In the genomic region with DNA sequence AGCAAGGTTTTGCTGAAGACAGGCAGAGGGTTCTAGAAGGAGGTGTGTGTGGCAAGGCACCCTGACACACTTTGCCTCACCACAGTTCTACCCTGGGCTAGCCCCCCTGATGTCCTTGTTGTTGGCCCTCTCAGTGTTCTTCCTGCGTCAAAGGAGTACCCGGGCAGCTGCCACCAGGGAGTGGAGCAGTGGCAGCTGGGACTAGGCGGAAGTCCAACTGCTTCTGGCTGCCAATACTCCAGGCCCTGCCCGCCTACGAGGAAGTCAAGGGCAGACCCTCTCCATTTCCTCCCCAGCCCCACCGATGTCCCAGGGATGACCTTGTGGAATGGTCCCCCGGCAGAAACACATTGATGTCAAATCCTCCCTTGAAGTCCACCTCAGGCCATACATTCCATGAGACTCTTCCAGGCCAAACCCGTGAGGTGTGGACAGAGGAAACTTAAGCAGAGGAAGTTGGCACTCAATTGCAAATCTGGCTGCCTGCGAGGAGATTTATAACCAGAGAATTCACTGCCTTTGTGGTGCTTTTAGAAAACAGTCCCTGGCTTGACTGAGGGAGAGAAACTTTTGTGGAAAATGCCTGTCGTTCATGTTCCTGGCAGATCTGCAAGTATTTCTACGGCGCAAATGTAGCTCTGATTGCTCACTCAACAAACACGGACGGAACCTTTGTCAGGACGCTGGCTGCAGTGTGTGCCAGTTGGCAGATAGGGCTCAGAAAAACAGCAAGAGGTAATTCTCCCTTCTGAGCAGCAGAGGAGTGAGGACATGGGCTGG, we compare ENCODE assay signal across 14 cellular contexts.
DNase-seq lines count a peak whose midpoint lies in the region; ATAC-seq and TF ChIP-seq lines count a peak whose summit lies in the region.
"Had no signal": no experiment of that assay in that cellular context is flagged by ENCODE, and none has a peak within 500 bp of the region (broad histone marks: within the 10 kb centered on the region; RNA-seq: fewer than 3 reads in every experiment).

No MANE protein-coding gene starts in this region.

- 11 to 15% (median 14%) methylated on average over 15 of the region's 15 CpGs for WGBS in psoas muscle, 3 donors

- no peak for TF ChIP-seq CTCF in psoas muscle (IDR thresholded peaks at IDR 0.05)

- intact Hi-C loops in psoas muscle (cut with DNase I) = loop anchor here (5.0 to 10.0 kb wide), 2 partner anchors 35 to 82 kb away; no protein-coding TSS in a partner anchor

- H3K27me3 ChIP-seq in psoas muscle (ENCODE audit: insufficient read depth in 3 of 3, low read length in 2 of 3) = no peaks in the 10 kb centered on the region
- H3K27me3 ChIP-seq: BLaER1 treated with 17β-estradiol and CSF1 and Interleukin-3, amounts not matched to agents 10 nM and 100 nM had no signal

- no peaks in the 10 kb centered on the region for H3K36me3 Mint-ChIP-seq in activated naive CD8-positive, alpha-beta T cell treated with anti-CD3 and anti-CD28 coated beads for 36 hours

- H3K27me3 Mint-ChIP-seq in activated naive CD8-positive, alpha-beta T cell treated with anti-CD3 and anti-CD28 coated beads for 36 hours = peaks cover 17% of the 10 kb centered on the region

- H3K9me3 ChIP-seq in psoas muscle = no peaks in the 10 kb centered on the region
- H3K9me3 ChIP-seq: BLaER1 treated with 17β-estradiol and CSF1 and Interleukin-3, amounts not matched to agents 10 nM and 100 nM had no signal

- H3K4me1 ChIP-seq in psoas muscle = peaks cover 52% of the 10 kb centered on the region

- peak overlapping the region; percentile 54 for H3K4me3 ChIP-seq in psoas muscle
- H3K4me3 ChIP-seq: BLaER1 treated with 17β-estradiol and CSF1 and Interleukin-3, amounts not matched to agents 10 nM and 100 nM; GM12878 had no signal

- H3K4me1 Mint-ChIP-seq in activated naive CD8-positive, alpha-beta T cell treated with anti-CD3 and anti-CD28 coated beads for 36 hours = peaks cover 17% of the 10 kb centered on the region

- ATAC-seq in psoas muscle = peak; percentile 92 to 95 (median 94)
- no peak for ATAC-seq in HG02798 (IDR thresholded peaks at IDR 0.05; ENCODE audit: poor library complexity, unreplicated experiment)
- ATAC-seq: GM12878 had no signal

- H3K4me3 Mint-ChIP-seq in activated naive CD8-positive, alpha-beta T cell treated with anti-CD3 and anti-CD28 coated beads for 36 hours = no peak overlapping the region
- H3K4me3 Mint-ChIP-seq: central memory CD8-positive, alpha-beta T cell had no signal

- H3K27ac Mint-ChIP-seq in activated naive CD8-positive, alpha-beta T cell treated with anti-CD3 and anti-CD28 coated beads for 36 hours = no peak overlapping the region

- no peaks in the 10 kb centered on the region for H3K36me3 ChIP-seq in psoas muscle (ENCODE audit: insufficient read depth in 1 of 2, low read depth in 1 of 2)
- H3K36me3 ChIP-seq: BLaER1 treated with 17β-estradiol and CSF1 and Interleukin-3, amounts not matched to agents 10 nM and 100 nM had no signal

- peak overlapping the region; percentile 96 for H3K27ac ChIP-seq in psoas muscle
- H3K27ac ChIP-seq: BLaER1 treated with 17β-estradiol and CSF1 and Interleukin-3, amounts not matched to agents 10 nM and 100 nM had no signal

- no peaks in the 10 kb centered on the region for H3K9me3 Mint-ChIP-seq in activated naive CD8-positive, alpha-beta T cell treated with anti-CD3 and anti-CD28 coated beads for 36 hours
- H3K9me3 Mint-ChIP-seq: central memory CD8-positive, alpha-beta T cell had no signal

- DNase-seq in AG20443 (ENCODE audit: low spot score) (peak; percentile 22), cerebellar cortex (ENCODE audit: low spot score) (peak; percentile 90), hypothalamus (lab: John Stamatoyannopoulos, UW) (peak in 49 of 51 donors; percentile 10 to 90 (median 61)), psoas muscle (peak; percentile 84 to 93), activated gamma-delta T cell (lab: John Stamatoyannopoulos, UW) (no peak), HK-2 (ENCODE audit: unreplicated experiment) (no peak)
- no peak for DNase-seq in activated naive CD8-positive, alpha-beta T cell treated with anti-CD3 and anti-CD28 coated beads for 36 hours
- DNase-seq: activated CD4-positive, alpha-beta T cell treated with anti-CD3 and anti-CD28 coated beads, Interleukin-2, amount 50 U/mL, for 4 hours; NCI-H1092; stimulated activated CD4-positive, alpha-beta T cell treated with anti-CD3 and anti-CD28 coated beads, Interleukin-1b, Interleukin-23, amount 100 ng/mL, for 48 hours had no signal

Comparison
In these comparisons a context has a peak if more than half of its experiments do, and no peak if none do; other contexts are left out.
1. DNase-seq: peak in AG20443 (single experiment), cerebellar cortex (single experiment), hypothalamus (49 of 51) and psoas muscle (2 of 2); none in activated gamma-delta T cell (single experiment), activated naive CD8-positive, alpha-beta T cell treated with anti-CD3 and anti-CD28 coated beads for 36 hours (single experiment) and HK-2 (single experiment).